ENCODE assay signal across 1 cellular context in the genomic region with DNA sequence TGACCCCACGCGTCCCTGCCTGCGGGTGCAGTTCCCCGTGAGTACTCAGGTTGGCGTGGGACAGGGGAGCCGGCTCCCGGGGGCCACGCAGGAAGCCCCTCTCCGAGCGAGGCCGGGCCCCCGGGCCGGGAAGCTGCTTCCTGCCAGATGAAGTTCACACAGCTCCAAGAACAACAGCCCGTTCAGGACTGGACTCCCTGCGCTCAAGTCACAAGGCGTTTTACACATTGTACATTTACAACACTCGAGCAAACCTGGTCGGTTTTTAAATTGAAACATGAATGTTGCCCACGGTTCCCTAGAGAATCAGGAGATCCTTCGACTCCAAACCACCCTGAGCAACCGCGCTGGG.
TF ChIP-seq lines count a peak whose summit lies in the region.

No MANE protein-coding gene starts in this region.

TF ChIP-seq in endothelial cell of umbilical vein, 7 proteins besides CTCF, POLR2A, EP300 and RAD21:
- no peak for TF ChIP-seq GATA2 (IDR thresholded peaks at IDR 0.05; ENCODE audit: insufficient read depth, insufficient read length, low read depth, low read length)
- no peak for TF ChIP-seq JUN (IDR thresholded peaks at IDR 0.05; ENCODE audit: borderline replicate concordance, insufficient read depth, insufficient read length, low read depth)
- TF ChIP-seq EZH2 (IDR thresholded peaks at IDR 0.05; ENCODE audit: borderline replicate concordance, low read depth, low read length, severe bottlenecking) = no peak
- no peak for TF ChIP-seq POLR2AphosphoS5 (IDR thresholded peaks at IDR 0.05; ENCODE audit: insufficient read depth, low read depth, low read length)
- no peak for TF ChIP-seq MAX (IDR thresholded peaks at IDR 0.05; ENCODE audit: insufficient read depth, insufficient read length)
- no peak for TF ChIP-seq FOS (IDR thresholded peaks at IDR 0.05; ENCODE audit: borderline replicate concordance, insufficient read depth, low read length)
- TF ChIP-seq MYC (IDR thresholded peaks at IDR 0.05; ENCODE audit: low read depth, low read length) = no peak
